Comparison of ENCODE assay signal across 8 cellular contexts in the genomic region with DNA sequence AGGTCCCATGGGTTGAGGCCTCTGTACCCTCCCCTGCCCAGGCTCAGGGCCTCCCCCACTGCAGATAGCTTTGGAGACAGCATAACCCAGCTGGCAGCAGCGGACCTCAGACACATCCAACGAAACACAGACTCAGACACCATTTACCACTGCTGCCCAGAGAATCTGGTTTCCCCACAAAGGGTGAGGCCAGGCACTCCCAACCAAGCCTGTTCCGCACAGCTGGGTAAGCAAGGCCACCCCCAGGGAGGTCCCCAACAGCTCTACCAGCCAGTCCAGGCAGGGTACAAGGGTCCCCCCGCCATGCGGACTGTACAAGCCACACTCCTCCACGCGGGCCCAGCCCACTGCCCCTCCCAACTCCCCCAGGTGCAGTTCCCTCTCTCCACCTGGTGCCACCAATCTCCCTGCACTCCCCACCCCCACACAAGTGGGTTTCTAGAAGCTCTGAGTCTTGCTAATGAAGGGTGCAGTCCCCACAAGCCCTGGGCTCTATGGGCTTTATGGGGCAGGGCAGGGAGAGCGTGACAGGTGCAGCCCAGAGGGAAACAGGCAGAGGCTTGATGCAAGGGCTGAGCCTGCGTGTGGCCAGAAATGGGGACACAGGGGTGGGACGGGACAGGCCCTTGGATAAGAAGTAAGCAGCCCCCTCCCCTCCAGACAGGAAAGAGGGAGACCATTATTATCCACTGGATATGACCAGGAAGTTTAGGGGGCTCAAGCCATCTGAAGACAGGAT. TPM values are rescaled to one million over a fixed set of nuclear protein-coding genes. Genes with fewer than 3 reads are reported as not detected.
DNase-seq lines count a peak whose midpoint lies in the region; ATAC-seq and TF ChIP-seq lines count a peak whose summit lies in the region.

No MANE protein-coding gene starts in this region.

- no peaks in the 10 kb centered on the region for H3K27me3 ChIP-seq in right lobe of liver
- H3K27me3 ChIP-seq in HAP-1 (ENCODE audit: low read depth), result no peaks in the 10 kb centered on the region

- in situ Hi-C loops in HAP-1 (cut with MboI; ENCODE audit: low sequenced_read_pairs), result no loop called here

- ATAC-seq in HG03354 (IDR thresholded peaks at IDR 0.05; ENCODE audit: poor library complexity, severe bottlenecking, unreplicated experiment) (peak; percentile 43), right lobe of liver (peak; percentile 8 to 32 (median 24)), HG03139 (IDR thresholded peaks at IDR 0.05; ENCODE audit: unreplicated experiment) (no peak)

- H3K4me3 ChIP-seq in right lobe of liver, result no peak overlapping the region
- H3K4me3 ChIP-seq in HAP-1, result no peak overlapping the region

- intact Hi-C loops in activated naive CD4-positive, alpha-beta T cell treated with anti-CD3 and anti-CD28 coated beads for 36 hours (cut with micrococcal nuclease), result no loop called here
- intact Hi-C loops in activated T-helper 1 cell treated with anti-CD3 and anti-CD28 coated beads, Interleukin-12 subunit alpha, Interleukin-12 subunit beta, Interleukin-2, Interleukin-4 antibody, amounts not matched to agents 30 ng/mL and 10 ng/mL and 1 ng/mL, durations not matched to agents 14 hours and 24 hours and 36 hours (cut with micrococcal nuclease), result loop anchor here (2.0 kb wide), 2 partner anchors 40 to 110 kb away; a partner anchor contains a TSS
- intact Hi-C loops in right lobe of liver (cut with DNase I), result no loop called here

- CTCF ChIA-PET in activated naive CD4-positive, alpha-beta T cell treated with anti-CD3 and anti-CD28 coated beads for 36 hours (lab: Charles Lee), result interaction anchor here (0.7 to 2.3 kb wide), 9 partner anchors 10 to 132 kb away, joined by 3 to 11 read pairs (median 5); a partner anchor contains a TSS

- H3K9me3 ChIP-seq in right lobe of liver (no peaks in the 10 kb centered on the region), HAP-1 (no peaks in the 10 kb centered on the region)

- peaks cover 2% of the 10 kb centered on the region for H3K36me3 Mint-ChIP-seq in activated naive CD4-positive, alpha-beta T cell treated with anti-CD3 and anti-CD28 coated beads for 36 hours (ENCODE audit: low read depth)
- H3K36me3 Mint-ChIP-seq in activated T-helper 1 cell treated with anti-CD3 and anti-CD28 coated beads, Interleukin-12 subunit alpha, Interleukin-12 subunit beta, Interleukin-2, Interleukin-4 antibody, amounts not matched to agents 30 ng/mL and 10 ng/mL and 1 ng/mL, durations not matched to agents 14 hours and 24 hours and 36 hours (ENCODE audit: low read depth), result peaks cover 9% of the 10 kb centered on the region

- H3K4me1 Mint-ChIP-seq in activated naive CD4-positive, alpha-beta T cell treated with anti-CD3 and anti-CD28 coated beads for 36 hours (ENCODE audit: low read depth), result peaks cover 31% of the 10 kb centered on the region
- H3K4me1 Mint-ChIP-seq in activated T-helper 1 cell treated with anti-CD3 and anti-CD28 coated beads, Interleukin-12 subunit alpha, Interleukin-12 subunit beta, Interleukin-2, Interleukin-4 antibody, amounts not matched to agents 30 ng/mL and 10 ng/mL and 1 ng/mL, durations not matched to agents 14 hours and 24 hours and 36 hours (ENCODE audit: low read depth), result peaks cover 53% of the 10 kb centered on the region

- peak overlapping the region; percentile 77 for H3K27ac Mint-ChIP-seq in activated naive CD4-positive, alpha-beta T cell treated with anti-CD3 and anti-CD28 coated beads for 36 hours
- H3K27ac Mint-ChIP-seq in activated T-helper 1 cell treated with anti-CD3 and anti-CD28 coated beads, Interleukin-12 subunit alpha, Interleukin-12 subunit beta, Interleukin-2, Interleukin-4 antibody, amounts not matched to agents 30 ng/mL and 10 ng/mL and 1 ng/mL, durations not matched to agents 14 hours and 24 hours and 36 hours, result peak overlapping the region; percentile 95

- WGBS in right lobe of liver (ENCODE audit: insufficient coverage, low coverage, low lambda C conversion rate, missing lambda C conversion rate), result 57% methylated on average over 5 of the region's 10 CpGs

- no peaks in the 10 kb centered on the region for H3K9me3 Mint-ChIP-seq in activated naive CD4-positive, alpha-beta T cell treated with anti-CD3 and anti-CD28 coated beads for 36 hours
- H3K9me3 Mint-ChIP-seq in activated T-helper 1 cell treated with anti-CD3 and anti-CD28 coated beads, Interleukin-12 subunit alpha, Interleukin-12 subunit beta, Interleukin-2, Interleukin-4 antibody, amounts not matched to agents 30 ng/mL and 10 ng/mL and 1 ng/mL, durations not matched to agents 14 hours and 24 hours and 36 hours, result no peaks in the 10 kb centered on the region

- no peak for TF ChIP-seq POLR2A in right lobe of liver (IDR thresholded peaks at IDR 0.05)

- no peak for TF ChIP-seq CTCF in right lobe of liver (IDR thresholded peaks at IDR 0.05)

- no peaks in the 10 kb centered on the region for H3K27me3 Mint-ChIP-seq in activated naive CD4-positive, alpha-beta T cell treated with anti-CD3 and anti-CD28 coated beads for 36 hours (ENCODE audit: low read depth)
- no peaks in the 10 kb centered on the region for H3K27me3 Mint-ChIP-seq in activated T-helper 1 cell treated with anti-CD3 and anti-CD28 coated beads, Interleukin-12 subunit alpha, Interleukin-12 subunit beta, Interleukin-2, Interleukin-4 antibody, amounts not matched to agents 30 ng/mL and 10 ng/mL and 1 ng/mL, durations not matched to agents 14 hours and 24 hours and 36 hours (ENCODE audit: insufficient read depth)

- no peaks in the 10 kb centered on the region for H3K4me1 ChIP-seq in right lobe of liver
- no peaks in the 10 kb centered on the region for H3K4me1 ChIP-seq in HAP-1

- DNase-seq in activated naive CD4-positive, alpha-beta T cell treated with anti-CD3 and anti-CD28 coated beads for 36 hours, result peak; percentile 56
- DNase-seq in activated naive CD4-positive, alpha-beta T cell treated with Interleukin-2 at 50 U/mL for 16 hours, result no peak
- no peak for DNase-seq in activated T-helper 1 cell treated with anti-CD3 and anti-CD28 coated beads, Interleukin-12 subunit alpha, Interleukin-12 subunit beta, Interleukin-2, Interleukin-4 antibody, amounts not matched to agents 30 ng/mL and 10 ng/mL and 1 ng/mL, durations not matched to agents 14 hours and 24 hours and 36 hours (ENCODE audit: low spot score)
- DNase-seq in right lobe of liver (peak in 1 of 3 donors; percentile 34), AML-193 (lab: John Stamatoyannopoulos, UW) (no peak), HAP-1 (ENCODE audit: low spot score in 2 of 2) (no peak)

- peak overlapping the region; percentile 26 to 87 (median 60) for H3K27ac ChIP-seq in right lobe of liver

- H3K4me3 Mint-ChIP-seq in activated naive CD4-positive, alpha-beta T cell treated with anti-CD3 and anti-CD28 coated beads for 36 hours, result peak overlapping the region; percentile 58
- peak overlapping the region; percentile 85 for H3K4me3 Mint-ChIP-seq in activated T-helper 1 cell treated with anti-CD3 and anti-CD28 coated beads, Interleukin-12 subunit alpha, Interleukin-12 subunit beta, Interleukin-2, Interleukin-4 antibody, amounts not matched to agents 30 ng/mL and 10 ng/mL and 1 ng/mL, durations not matched to agents 14 hours and 24 hours and 36 hours

- no peaks in the 10 kb centered on the region for H3K36me3 ChIP-seq in right lobe of liver
- H3K36me3 ChIP-seq in HAP-1 (replicated peaks), result no peaks in the 10 kb centered on the region

RNA-seq across cellular contexts. Expression of a gene that starts 8.8 kb away (rescaled TPM):
- 10 to 100 TPM; 13.3 to 13.4 TPM for total RNA-seq in activated naive CD4-positive, alpha-beta T cell treated with anti-CD3 and anti-CD28 coated beads for 36 hours
- total RNA-seq in activated T-helper 1 cell treated with anti-CD3 and anti-CD28 coated beads, Interleukin-12 subunit alpha, Interleukin-12 subunit beta, Interleukin-2, Interleukin-4 antibody, amounts not matched to agents 30 ng/mL and 10 ng/mL and 1 ng/mL, durations not matched to agents 14 hours and 24 hours and 36 hours, result 53.2 and 53.7 TPM in 2 replicates
- total RNA-seq in right lobe of liver, result 10 to 100 TPM in 3 of 6 experiments, 1 to 10 TPM in 3; 7.1 to 18.6 (median 11.0) TPM

RNA-seq across cellular contexts. Expression of a gene that starts 25.0 kb away (rescaled TPM):
- not detected for total RNA-seq in activated naive CD4-positive, alpha-beta T cell treated with anti-CD3 and anti-CD28 coated beads for 36 hours
- total RNA-seq in activated T-helper 1 cell treated with anti-CD3 and anti-CD28 coated beads, Interleukin-12 subunit alpha, Interleukin-12 subunit beta, Interleukin-2, Interleukin-4 antibody, amounts not matched to agents 30 ng/mL and 10 ng/mL and 1 ng/mL, durations not matched to agents 14 hours and 24 hours and 36 hours, result not detected in 2 replicates
- total RNA-seq in right lobe of liver, result not detected

RNA-seq across cellular contexts. Expression of a gene that starts 39.5 kb away (rescaled TPM):
- total RNA-seq in activated naive CD4-positive, alpha-beta T cell treated with anti-CD3 and anti-CD28 coated beads for 36 hours, result 10 to 100 TPM; 18.8 TPM
- 44.9 and 45.1 TPM in 2 replicates for total RNA-seq in activated T-helper 1 cell treated with anti-CD3 and anti-CD28 coated beads, Interleukin-12 subunit alpha, Interleukin-12 subunit beta, Interleukin-2, Interleukin-4 antibody, amounts not matched to agents 30 ng/mL and 10 ng/mL and 1 ng/mL, durations not matched to agents 14 hours and 24 hours and 36 hours
- total RNA-seq in right lobe of liver, result 10 to 100 TPM in 5 of 6 experiments, 1 to 10 TPM in 1; 10.0 to 12.9 (median 12.0) TPM

RNA-seq across cellular contexts. Expression of a gene that starts 45.1 kb away (rescaled TPM):
- total RNA-seq in activated naive CD4-positive, alpha-beta T cell treated with anti-CD3 and anti-CD28 coated beads for 36 hours, result not detected
- total RNA-seq in activated T-helper 1 cell treated with anti-CD3 and anti-CD28 coated beads, Interleukin-12 subunit alpha, Interleukin-12 subunit beta, Interleukin-2, Interleukin-4 antibody, amounts not matched to agents 30 ng/mL and 10 ng/mL and 1 ng/mL, durations not matched to agents 14 hours and 24 hours and 36 hours, result not detected in 2 replicates
- total RNA-seq in right lobe of liver, result 1 to 10 TPM; 1.8 to 4.1 (median 3.1) TPM

RNA-seq across cellular contexts. Expression of a gene that starts 47.4 kb away (rescaled TPM):
- not detected for total RNA-seq in activated naive CD4-positive, alpha-beta T cell treated with anti-CD3 and anti-CD28 coated beads for 36 hours
- total RNA-seq in activated T-helper 1 cell treated with anti-CD3 and anti-CD28 coated beads, Interleukin-12 subunit alpha, Interleukin-12 subunit beta, Interleukin-2, Interleukin-4 antibody, amounts not matched to agents 30 ng/mL and 10 ng/mL and 1 ng/mL, durations not matched to agents 14 hours and 24 hours and 36 hours, result not detected in 2 replicates
- total RNA-seq in right lobe of liver, result 1 to 10 TPM in 1 of 6 experiments, under 1 TPM in 2, not detected in 3; 0.12 to 1.3 (median 0.22) TPM
